16 cellular contexts compared by ENCODE assay signal in the genomic region with DNA sequence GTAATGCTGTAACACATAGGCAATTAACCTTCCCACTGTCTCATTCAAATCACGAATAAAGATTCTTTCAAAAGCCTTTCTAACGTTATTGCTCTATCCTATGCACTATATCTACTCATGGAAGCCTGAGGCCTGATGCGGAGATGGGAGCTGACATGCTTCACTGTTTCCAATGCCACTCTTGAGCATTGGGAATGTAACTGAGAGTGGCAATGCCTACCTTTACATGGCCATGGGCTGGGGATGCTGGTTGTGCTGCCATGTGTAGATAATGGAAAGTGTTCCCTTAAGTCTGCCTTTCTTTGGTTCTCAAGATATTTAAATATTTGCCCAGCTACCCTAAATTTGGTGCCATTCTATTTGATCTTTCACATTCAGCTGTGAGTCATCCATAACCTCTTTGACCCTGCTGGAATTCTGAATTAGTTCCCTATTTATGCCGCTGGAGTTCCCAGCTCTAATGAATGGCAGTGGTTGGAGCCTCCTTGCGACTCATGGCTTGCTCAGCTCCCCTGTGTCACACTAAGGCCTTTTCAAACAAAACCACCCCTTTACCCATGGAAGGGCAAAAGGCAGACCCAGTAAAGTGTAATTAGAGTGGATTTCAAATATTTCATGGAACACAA. TPM values are rescaled to one million over a fixed set of nuclear protein-coding genes. Genes with fewer than 3 reads are reported as not detected.
DNase-seq lines count a peak whose midpoint lies in the region; ATAC-seq and TF ChIP-seq lines count a peak whose summit lies in the region.
"Had no signal": no experiment of that assay in that cellular context is flagged by ENCODE, and none has a peak within 500 bp of the region (broad histone marks: within the 10 kb centered on the region; RNA-seq: fewer than 3 reads in every experiment).

No MANE protein-coding gene starts in this region.

- H2AK5ac ChIP-seq in mesenchymal stem cell (ENCODE audit: low read length, severe bottlenecking) = peak overlapping the region; percentile 31

- H2BK12ac ChIP-seq in mesenchymal stem cell (ENCODE audit: low read length in 2 of 2) = peak overlapping the region in 1 of 2 experiments; percentile 57

- no peak overlapping the region for H3K23ac ChIP-seq in mesenchymal stem cell (ENCODE audit: low read length in 2 of 2)

- H3K79me1 ChIP-seq in mesenchymal stem cell (replicated peaks; ENCODE audit: low read length, poor library complexity, severe bottlenecking) = no peaks in the 10 kb centered on the region

- peaks cover 3% of the 10 kb centered on the region for H3K27me3 Mint-ChIP-seq in brain

- H3K36me3 Mint-ChIP-seq in brain = no peaks in the 10 kb centered on the region

- H2BK5ac ChIP-seq in mesenchymal stem cell (ENCODE audit: low read depth, low read length, poor library complexity, severe bottlenecking) = no peak overlapping the region

- no peak overlapping the region for H3K4me2 ChIP-seq in mesenchymal stem cell (ENCODE audit: low read length, poor library complexity, severe bottlenecking)

- no peak overlapping the region for H4K91ac ChIP-seq in mesenchymal stem cell (ENCODE audit: low read length)

- no peaks in the 10 kb centered on the region for H3K27me3 ChIP-seq in mesenchymal stem cell (ENCODE audit: control insufficient read depth in 1 of 2, insufficient read depth in 1 of 2, low read length in 2 of 2)
- H3K27me3 ChIP-seq: BE2C, testis had no signal

- H3K4me1 Mint-ChIP-seq in brain = peaks cover 30% of the 10 kb centered on the region

- H3K9me3 ChIP-seq in mesenchymal stem cell (ENCODE audit: control insufficient read depth, low read length) = no peaks in the 10 kb centered on the region
- H3K9me3 ChIP-seq: BE2C, psoas muscle, testis had no signal

- peaks cover 0 to under 1% (median 0%) of the 10 kb centered on the region in 5 experiments for H3K9me3 Mint-ChIP-seq in brain
- H3K9me3 Mint-ChIP-seq: activated CD8-positive, alpha-beta T cell treated with anti-CD3 and anti-CD28 coated beads for 36 hours had no signal

- no peak for TF ChIP-seq CTCF in brain (conservative IDR thresholded peaks at IDR 0.05)

- no peak overlapping the region for H3K4me3 ChIP-seq in mesenchymal stem cell (ENCODE audit: insufficient read depth in 1 of 2, low read depth in 1 of 2, low read length in 2 of 2)
- H3K4me3 ChIP-seq: psoas muscle, testis had no signal

- ATAC-seq in GM18517 (IDR thresholded peaks at IDR 0.05; ENCODE audit: unreplicated experiment) (no peak), HG02981 (IDR thresholded peaks at IDR 0.05; ENCODE audit: unreplicated experiment) (no peak), HG03439 (IDR thresholded peaks at IDR 0.05; ENCODE audit: unreplicated experiment) (no peak)
- ATAC-seq: activated CD8-positive, alpha-beta T cell treated with anti-CD3 and anti-CD28 coated beads for 36 hours; psoas muscle had no signal

- peak; percentile 25 for DNase-seq in CD1c-positive myeloid dendritic cell (ENCODE audit: extremely low spot score)
- DNase-seq in LHCN-M2 (ENCODE audit: low read depth) = peak; percentile 90
- DNase-seq in mesenchymal stem cell = peak; percentile 50
- no peak for DNase-seq in NOMO-1 (lab: John Stamatoyannopoulos, UW; ENCODE audit: unreplicated experiment in 2 of 2)
- DNase-seq: activated CD8-positive, alpha-beta T cell treated with anti-CD3 and anti-CD28 coated beads for 36 hours; activated effector memory CD4-positive, alpha-beta T cell treated with Interleukin-2 at 50 U/mL for 16 hours; BE2C; NCI-H187; NCI-H748 treated with DMSO at 0.1 percent for 48 hours; psoas muscle; SHP77; testis had no signal

- 73% methylated on average over 4 of the region's 5 CpGs for WGBS in mesenchymal stem cell

- H3K4me1 ChIP-seq in mesenchymal stem cell (ENCODE audit: control insufficient read depth, insufficient read depth, low read depth, low read length) = peaks cover 10% of the 10 kb centered on the region
- H3K4me1 ChIP-seq: BE2C had no signal

- no peak overlapping the region for H3K27ac ChIP-seq in mesenchymal stem cell (ENCODE audit: low read length, poor library complexity, severe bottlenecking)
- H3K27ac ChIP-seq: psoas muscle, testis had no signal

- H3K36me3 ChIP-seq in mesenchymal stem cell (ENCODE audit: control insufficient read depth in 1 of 2, insufficient read depth in 2 of 2, low read depth in 1 of 2, low read length in 2 of 2) = no peaks in the 10 kb centered on the region
- H3K36me3 ChIP-seq: BE2C had no signal

- peak overlapping the region; percentile 8 for H4K8ac ChIP-seq in mesenchymal stem cell (ENCODE audit: low read length)

- peak overlapping the region in 1 of 2 experiments; percentile 62 for H3K14ac ChIP-seq in mesenchymal stem cell (ENCODE audit: low read length in 2 of 2)

- peak overlapping the region in 1 of 2 experiments; percentile 59 for H3K4ac ChIP-seq in mesenchymal stem cell (ENCODE audit: low read depth in 1 of 2, low read length in 2 of 2)

- H2BK15ac ChIP-seq in mesenchymal stem cell (ENCODE audit: low read depth, poor library complexity, severe bottlenecking) = no peak overlapping the region

- no peak overlapping the region for H2BK120ac ChIP-seq in mesenchymal stem cell (ENCODE audit: low read depth, low read length)

- H2AFZ ChIP-seq in mesenchymal stem cell (ENCODE audit: low read depth, low read length) = no peak overlapping the region

- peak overlapping the region; percentile 8 to 43 (median 30) for H3K27ac Mint-ChIP-seq in brain
- H3K27ac Mint-ChIP-seq: activated CD8-positive, alpha-beta T cell treated with anti-CD3 and anti-CD28 coated beads for 36 hours had no signal

- H3K9ac ChIP-seq in mesenchymal stem cell (ENCODE audit: low read length) = no peak overlapping the region

- peak overlapping the region in 1 of 5 experiments; percentile 14 for H3K4me3 Mint-ChIP-seq in brain
- H3K4me3 Mint-ChIP-seq: activated CD8-positive, alpha-beta T cell treated with anti-CD3 and anti-CD28 coated beads for 36 hours had no signal

- H3K18ac ChIP-seq in mesenchymal stem cell (ENCODE audit: low read depth in 1 of 2, low read length in 2 of 2) = peak overlapping the region in 1 of 2 experiments; percentile 79

RNA-seq across cellular contexts. Expression of gene DKK3, which starts 21.4 kb away (rescaled TPM):
- 263 and 273 TPM in 2 replicates for total RNA-seq in LHCN-M2 (2014; rRNA removed)
- 463 TPM for polyA plus RNA-seq in LHCN-M2 (2012)
- polyA plus RNA-seq in brain (ENCODE audit: insufficient read depth, low read depth, low replicate concordance) = 236 TPM
- polyA plus RNA-seq in mesenchymal stem cell (2013, experiment 1 of 2) = 686 TPM
- 701 TPM for polyA plus RNA-seq in mesenchymal stem cell (2013, experiment 2 of 2)
- total RNA-seq: activated CD8-positive, alpha-beta T cell treated with anti-CD3 and anti-CD28 coated beads for 36 hours had no signal

Comparison
In these comparisons a context has a peak if more than half of its experiments do, and no peak if none do; other contexts are left out.
1. DNase-seq: peak in CD1c-positive myeloid dendritic cell (single experiment), LHCN-M2 (single experiment) and mesenchymal stem cell (single experiment); none in NOMO-1 (0 of 2).